ENCODE assay signal across 9 cellular contexts in the genomic region with DNA sequence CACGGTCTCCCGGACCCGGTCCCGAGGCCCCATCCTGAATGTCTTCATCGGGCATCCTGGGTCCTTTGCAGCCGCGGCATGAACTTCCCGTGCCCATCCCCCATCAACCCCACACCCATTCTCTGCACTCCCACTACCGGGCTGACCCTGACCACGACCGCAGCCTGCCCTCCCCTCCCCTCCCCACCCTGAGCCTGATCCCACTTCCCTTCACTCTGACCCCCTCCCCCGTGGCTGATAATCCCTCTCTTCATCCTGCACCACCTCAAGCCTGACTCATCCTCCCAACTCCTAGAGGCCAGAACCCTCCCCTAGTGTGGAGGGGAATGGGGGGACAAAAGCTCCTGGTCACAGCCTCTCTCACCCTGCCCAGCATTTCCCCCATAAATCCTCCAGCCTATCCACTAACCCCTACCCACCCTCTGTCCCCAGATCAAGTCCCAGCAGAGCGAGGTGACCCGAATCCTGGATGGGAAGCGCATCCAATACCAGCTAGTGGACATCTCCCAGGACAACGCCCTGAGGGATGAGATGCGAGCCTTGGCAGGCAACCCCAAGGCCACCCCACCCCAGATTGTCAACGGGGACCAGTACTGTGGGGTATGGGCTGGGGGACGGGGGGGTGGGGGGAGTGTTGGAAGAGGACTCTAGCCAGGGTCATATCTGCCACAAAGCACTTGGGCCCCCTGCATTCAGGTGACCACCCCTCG. TPM values are rescaled to one million over a fixed set of nuclear protein-coding genes. Genes with fewer than 3 reads are reported as not detected.
DNase-seq lines count a peak whose midpoint lies in the region; ATAC-seq and TF ChIP-seq lines count a peak whose summit lies in the region.
"Had no signal": no experiment of that assay in that cellular context is flagged by ENCODE, and none has a peak within 500 bp of the region (broad histone marks: within the 10 kb centered on the region; RNA-seq: fewer than 3 reads in every experiment).

No MANE protein-coding gene starts in this region.

- H2AK5ac ChIP-seq in neuronal stem cell (ENCODE audit: low read depth, low read length), result peak overlapping the region; percentile 67

- H3K18ac ChIP-seq in neuronal stem cell (ENCODE audit: low read length), result peak overlapping the region; percentile 97

- no peak overlapping the region for H2BK5ac ChIP-seq in neuronal stem cell (ENCODE audit: low read length)

- H3K4me1 ChIP-seq in HCT116 (ENCODE audit: control insufficient read depth in 1 of 2, insufficient read depth in 2 of 2, low read length in 2 of 2) (peaks cover 49 to 95% of the 10 kb centered on the region in 2 experiments), esophagus squamous epithelium (peaks cover 67 to 96% (median 73%) of the 10 kb centered on the region in 3 donors), neuronal stem cell (ENCODE audit: control insufficient read depth in 2 of 2, insufficient read depth in 1 of 2, low read depth in 1 of 2, low read length in 2 of 2) (peaks cover 30 to 33% of the 10 kb centered on the region in 2 donors)

- H3K9ac ChIP-seq in HCT116 (ENCODE audit: low read length) (peak overlapping the region; percentile 83), neuronal stem cell (ENCODE audit: low read depth, low read length, poor library complexity) (peak overlapping the region; percentile 78)

- TF ChIP-seq RAD21 in HCT116 (IDR thresholded peaks at IDR 0.05; ENCODE audit: low read depth), result no peak

- peak overlapping the region; percentile 18 for H3K4ac ChIP-seq in neuronal stem cell (ENCODE audit: low read length)

- no peaks in the 10 kb centered on the region for H4K20me1 ChIP-seq in HCT116 (ENCODE audit: insufficient read depth)

- peak overlapping the region; percentile 97 for H3K4me2 ChIP-seq in HCT116 (ENCODE audit: low read length)
- H3K4me2 ChIP-seq in neuronal stem cell (ENCODE audit: insufficient read depth, low read length, poor library complexity, severe bottlenecking), result peak overlapping the region; percentile 95

- POLR2A ChIA-PET in HCT116 (lab: Charles Lee), result interaction anchor here (0.7 kb wide), 1 partner anchor 98 kb away, joined by 5 read pairs; no protein-coding TSS in a partner anchor

- peak overlapping the region; percentile 7 for H4K91ac ChIP-seq in neuronal stem cell (ENCODE audit: low read depth, low read length, poor library complexity)

- RAD21 ChIA-PET in HCT116 (lab: Charles Lee; ENCODE audit: low non-redundant PET in 1 of 2, low total read pairs in 2 of 2, uncharacterized antibody in 2 of 2, unreplicated experiment in 2 of 2), result no interaction called here

- peak overlapping the region; percentile 81 for H3K27ac ChIP-seq in HCT116 (ENCODE audit: low read depth, low read length)
- peak overlapping the region; percentile 99 to 100 (median 99) for H3K27ac ChIP-seq in esophagus squamous epithelium
- no peak overlapping the region for H3K27ac ChIP-seq in neuronal stem cell (replicated peaks; ENCODE audit: low read length)

- TF ChIP-seq POLR2A in HCT116 (IDR thresholded peaks at IDR 0.05; ENCODE audit: borderline replicate concordance, extremely low read depth, insufficient read depth, insufficient read length) (no peak), esophagus squamous epithelium (IDR thresholded peaks at IDR 0.05) (no peak)

- H3K14ac ChIP-seq in neuronal stem cell (ENCODE audit: low read length), result peak overlapping the region; percentile 23

- no TSS peak for BruUV-seq in HCT116 (replicated peaks; lab: Mats Ljungman, UMichigan)

- intact Hi-C loops in HCT116 (cut with micrococcal nuclease), result no loop called here
- intact Hi-C loops in esophagus squamous epithelium (cut with DNase I), result loop anchor here (5.0 kb wide), 1 partner anchor 42 kb away; no protein-coding TSS in a partner anchor

- H3K9me3 ChIP-seq in HCT116 (ENCODE audit: control insufficient read depth in 1 of 2, insufficient read depth in 1 of 2, low read depth in 1 of 2, low read length in 2 of 2), result no peaks in the 10 kb centered on the region
- H3K9me3 ChIP-seq in esophagus squamous epithelium, result no peaks in the 10 kb centered on the region
- H3K9me3 ChIP-seq in neuronal stem cell (replicated peaks in 1 of 2; ENCODE audit: control insufficient read depth in 2 of 2, insufficient read depth in 1 of 2, low read depth in 1 of 2, low read length in 2 of 2), result no peaks in the 10 kb centered on the region

- CTCF ChIA-PET in HCT116 (lab: Charles Lee), result interaction anchor here (1.2 to 2.0 kb wide), 4 partner anchors 11 to 136 kb away, joined by 3 to 9 read pairs (median 6); no protein-coding TSS in a partner anchor

- no peak for TF ChIP-seq CTCF in AG09309 (IDR thresholded peaks at IDR 0.05; ENCODE audit: control insufficient read depth, insufficient read depth, low read depth, low read length, missing control alignments)
- no peak for TF ChIP-seq CTCF in HCT116 (IDR thresholded peaks at IDR 0.05 in 2 of 3, conservative IDR thresholded peaks at IDR 0.05 in 1 of 3; ENCODE audit: borderline replicate concordance in 1 of 3, insufficient read depth in 1 of 3, low read depth in 2 of 3, low read length in 2 of 3)
- no peak for TF ChIP-seq CTCF in esophagus squamous epithelium (IDR thresholded peaks at IDR 0.05)

- H3K23ac ChIP-seq in neuronal stem cell (ENCODE audit: low read depth, low read length, poor library complexity), result peak overlapping the region; percentile 92

- DNase-seq in AG09309 (ENCODE audit: low read depth), result no peak
- DNase-seq in HCT116 (ENCODE audit: low read depth, low spot score), result no peak
- DNase-seq in T1000 (lab: John Stamatoyannopoulos, UW), result peak; percentile 33
- no peak for DNase-seq in esophagus squamous epithelium (lab: John Stamatoyannopoulos, UW)
- no peak for DNase-seq in neuronal stem cell (ENCODE audit: low spot score)
- no peak for DNase-seq in NCI-H1694 treated with DMSO at 0.1 percent for 48 hours (lab: John Stamatoyannopoulos, UW)

- H2BK120ac ChIP-seq in neuronal stem cell (ENCODE audit: low read depth, low read length), result no peak overlapping the region

- no peak overlapping the region for H2BK12ac ChIP-seq in neuronal stem cell (ENCODE audit: low read length)

- H3K36me3 ChIP-seq in HCT116 (ENCODE audit: control insufficient read depth in 1 of 2, insufficient read depth in 2 of 2, low read length in 2 of 2) (peaks cover 13 to 20% of the 10 kb centered on the region in 2 experiments), esophagus squamous epithelium (peaks cover 0 to 35% (median 0%) of the 10 kb centered on the region in 3 donors), neuronal stem cell (replicated peaks in 1 of 2; ENCODE audit: control insufficient read depth in 2 of 2, insufficient read depth in 2 of 2, low read length in 2 of 2) (peaks cover 31 to 54% of the 10 kb centered on the region in 2 donors)

- H3K27me3 ChIP-seq in HCT116 (ENCODE audit: insufficient read depth, low read length) (no peaks in the 10 kb centered on the region), esophagus squamous epithelium (no peaks in the 10 kb centered on the region), neuronal stem cell (ENCODE audit: control insufficient read depth in 3 of 3, insufficient read depth in 3 of 3, low read depth in 1 of 3, low read length in 3 of 3) (no peaks in the 10 kb centered on the region)

- H3K79me2 ChIP-seq in HCT116 (ENCODE audit: insufficient read depth, low read length), result peaks cover 20% of the 10 kb centered on the region

- H3K79me1 ChIP-seq in neuronal stem cell (ENCODE audit: low read depth, low read length), result peaks cover 10% of the 10 kb centered on the region

- H3K4me3 ChIP-seq in AG09309 (ENCODE audit: control insufficient read depth, low read depth, low read length) (peak overlapping the region; percentile 88), HCT116 (replicated peaks in 1 of 2; ENCODE audit: low read depth in 1 of 2, low read length in 2 of 2) (peak overlapping the region; percentile 74 to 76), esophagus squamous epithelium (peak overlapping the region; percentile 80 to 99 (median 94)), neuronal stem cell (ENCODE audit: low read length in 2 of 2) (peak overlapping the region; percentile 64 to 87)

- peak overlapping the region; percentile 30 for H2BK15ac ChIP-seq in neuronal stem cell (ENCODE audit: low read length)

- H3K9me2 ChIP-seq in HCT116 (ENCODE audit: insufficient read depth), result no peaks in the 10 kb centered on the region

- H4K8ac ChIP-seq in neuronal stem cell (ENCODE audit: low read depth, low read length), result no peak overlapping the region

- peak; percentile 3 for ATAC-seq in HCT116
- ATAC-seq in GM21825 (IDR thresholded peaks at IDR 0.05; ENCODE audit: unreplicated experiment), result no peak
- ATAC-seq in GM21367 (IDR thresholded peaks at IDR 0.05; ENCODE audit: unreplicated experiment), result no peak

- H2AFZ ChIP-seq in HCT116 (ENCODE audit: low read depth, low read length, poor library complexity, severe bottlenecking), result no peak overlapping the region
- peak overlapping the region; percentile 97 for H2AFZ ChIP-seq in neuronal stem cell (ENCODE audit: low read length)

- WGBS in esophagus squamous epithelium, 2 donors, result 10 to 12% methylated on average over 7 to 14 of the region's 20 CpGs
- WGBS in neuronal stem cell (ENCODE audit: extremely low coverage in 2 of 2, insufficient read length in 2 of 2, insufficient replicate concordance in 1 of 2), 2 donors, result no CpG with 5 or more reads among the region's 20 CpGs

RNA-seq across cellular contexts. Expression of gene SH3BGRL3, which starts 0.6 kb away (rescaled TPM):
- total RNA-seq in HCT116 (2021; ENCODE audit: unreplicated experiment) (112 TPM), esophagus squamous epithelium (100 to 1,000 TPM in 2 of 4 donors, 10 to 100 TPM in 2; 76.9 to 163 (median 106) TPM)
- 159 and 169 TPM in 2 replicates for polyA plus RNA-seq in HCT116 (2012)
- 112 TPM for polyA plus RNA-seq in neuronal stem cell (2013, experiment 1 of 2)
- 106 TPM for polyA plus RNA-seq in neuronal stem cell (2013, experiment 2 of 2)

RNA-seq across cellular contexts. Expression of gene UBXN11, which starts 25.9 kb away (rescaled TPM):
- total RNA-seq in HCT116 (2021; ENCODE audit: unreplicated experiment) (19.3 TPM), esophagus squamous epithelium (1 to 10 TPM; 3.2 to 9.2 (median 3.7) TPM)
- polyA plus RNA-seq in HCT116 (2012), result 20.8 and 22.3 TPM in 2 replicates
- 14.9 TPM for polyA plus RNA-seq in neuronal stem cell (2013, experiment 1 of 2)
- 13.6 TPM for polyA plus RNA-seq in neuronal stem cell (2013, experiment 2 of 2)

RNA-seq across cellular contexts. Expression of gene CD52, which starts 37.3 kb away (rescaled TPM):
- 2.0 TPM for total RNA-seq in HCT116 (2021; ENCODE audit: unreplicated experiment)
- polyA plus RNA-seq in HCT116 (2012), result 0.62 and 0.95 TPM in 2 replicates
- 10 to 100 TPM in 2 of 4 donors, 1 to 10 TPM in 2; 1.9 to 22.1 (median 9.4) TPM for total RNA-seq in esophagus squamous epithelium
- 2.2 TPM for polyA plus RNA-seq in neuronal stem cell (2013, experiment 1 of 2)
- polyA plus RNA-seq in neuronal stem cell (2013, experiment 2 of 2), result 1.7 TPM
- total RNA-seq: renal cortical epithelial cell had no signal

RNA-seq across cellular contexts. Expression of gene CEP85, which starts 46.5 kb away (rescaled TPM):
- total RNA-seq in HCT116 (2021; ENCODE audit: unreplicated experiment), result 37.2 TPM
- polyA plus RNA-seq in HCT116 (2012), result 25.4 and 30.4 TPM in 2 replicates
- total RNA-seq in esophagus squamous epithelium, result 10 to 100 TPM in 3 of 4 donors, 1 to 10 TPM in 1; 7.5 to 14.7 (median 12.5) TPM
- 26.9 TPM for polyA plus RNA-seq in neuronal stem cell (2013, experiment 1 of 2)
- polyA plus RNA-seq in neuronal stem cell (2013, experiment 2 of 2), result 26.9 TPM
